8 cellular contexts compared by ENCODE assay signal in genomic region chr10:75111367-75111905, GRCh38. TPM values are rescaled to one million over a fixed set of nuclear protein-coding genes. Genes with fewer than 3 reads are reported as not detected.
DNase-seq lines count a peak whose midpoint lies in the region; ATAC-seq and TF ChIP-seq lines count a peak whose summit lies in the region.

Gene SAMD8, plus strand, starts transcription at chr10:75111656. Its CDS starts 38,873 bp downstream, at chr10:75150529.

- TF ChIP-seq POLR2A in stomach (IDR thresholded peaks at IDR 0.05): peak in 2 of 4 donors; percentile 55 to 82

- peaks cover 3% of the 10 kb centered on the region for H3K36me3 Mint-ChIP-seq in neural progenitor cell

- ATAC-seq in GM21529 (IDR thresholded peaks at IDR 0.05; ENCODE audit: unreplicated experiment): peak; percentile 71

- no peaks in the 10 kb centered on the region for H3K27me3 ChIP-seq in SJCRH30
- H3K27me3 ChIP-seq in neural progenitor cell: no peaks in the 10 kb centered on the region
- no peaks in the 10 kb centered on the region for H3K27me3 ChIP-seq in stomach

- H4K20me1 ChIP-seq in neural progenitor cell (ENCODE audit: low read depth): peaks cover 5% of the 10 kb centered on the region

- H3K4me3 ChIP-seq in SJCRH30 (peak within 1 kb of the TSS; percentile 74), foreskin fibroblast (ENCODE audit: low read depth in 1 of 2, low read length in 2 of 2) (peak within 1 kb of the TSS; percentile 75 to 98), neural progenitor cell (peak within 1 kb of the TSS; percentile 98), stomach (peak within 1 kb of the TSS; percentile 66 to 93 (median 86))

- peak within 1 kb of the TSS; percentile 91 for H3K4me3 Mint-ChIP-seq in neural progenitor cell

- H3K4me2 ChIP-seq in neural progenitor cell: peak within 1 kb of the TSS; percentile 93

- no peaks in the 10 kb centered on the region for H3K9me3 ChIP-seq in SJCRH30 (replicated peaks)
- no peaks in the 10 kb centered on the region for H3K9me3 ChIP-seq in neural progenitor cell (ENCODE audit: low read depth)
- H3K9me3 ChIP-seq in stomach: no peaks in the 10 kb centered on the region

- 0 to 1% (median 0%) methylated on average over 18 to 61 of the region's 61 CpGs for WGBS in stomach, 5 donors

- peaks cover 42% of the 10 kb centered on the region for H3K4me1 Mint-ChIP-seq in neural progenitor cell

- H3K9me3 Mint-ChIP-seq in neural progenitor cell: no peaks in the 10 kb centered on the region

- DNase-seq in DMS114 treated with DMSO at 0.1 percent for 48 hours (lab: John Stamatoyannopoulos, UW; ENCODE audit: unreplicated experiment): peak; percentile 93
- DNase-seq in LHCN-M2 (ENCODE audit: low read depth): peak; percentile 94
- peak in 1 of 2 experiments; percentile 98 for DNase-seq in SJCRH30
- DNase-seq in activated gamma-delta T cell treated with anti-CD3 and anti-CD28 coated beads, Interleukin-2, amount 50 U/mL, for 16 hours (ENCODE audit: low read depth): peak; percentile 93
- peak; percentile 94 to 98 for DNase-seq in foreskin fibroblast
- peak; percentile 98 for DNase-seq in neural progenitor cell (ENCODE audit: low spot score)
- DNase-seq in stomach: peak; percentile 97

- peaks cover 45% of the 10 kb centered on the region for H3K79me2 ChIP-seq in neural progenitor cell (ENCODE audit: low read depth)

- peak within 1 kb of the TSS; percentile 89 for H3K27ac Mint-ChIP-seq in neural progenitor cell

- TF ChIP-seq CTCF in foreskin fibroblast (IDR thresholded peaks at IDR 0.05; ENCODE audit: low read depth, low read length) (no peak), neural progenitor cell (IDR thresholded peaks at IDR 0.05) (peak; percentile 39), stomach (IDR thresholded peaks at IDR 0.05) (peak in 4 of 7 experiments; percentile 38 to 73 (median 44))

- H3K36me3 ChIP-seq in SJCRH30 (no peaks in the 10 kb centered on the region), neural progenitor cell (no peaks in the 10 kb centered on the region), stomach (no peaks in the 10 kb centered on the region)

- H3K27me3 Mint-ChIP-seq in neural progenitor cell (ENCODE audit: insufficient read depth, low read depth): peaks cover 7% of the 10 kb centered on the region

- intact Hi-C loops in stomach (cut with DNase I; ENCODE audit: low total_unique reads): no loop called here

- peaks cover 48% of the 10 kb centered on the region for H3F3A ChIP-seq in neural progenitor cell (ENCODE audit: low read depth)

- no peak for TF ChIP-seq EP300 in stomach (IDR thresholded peaks at IDR 0.05)

- H3K4me1 ChIP-seq in SJCRH30 (peaks cover 23% of the 10 kb centered on the region), neural progenitor cell (peaks cover 10% of the 10 kb centered on the region), stomach (peaks cover 11 to 59% (median 31%) of the 10 kb centered on the region in 4 donors)

- H3K27ac ChIP-seq in SJCRH30: peak within 1 kb of the TSS; percentile 87
- peak within 1 kb of the TSS; percentile 96 for H3K27ac ChIP-seq in neural progenitor cell
- peak within 1 kb of the TSS; percentile 93 to 99 (median 97) for H3K27ac ChIP-seq in stomach

- peak within 1 kb of the TSS; percentile 79 for H3K9ac ChIP-seq in neural progenitor cell

- H2AFZ ChIP-seq in neural progenitor cell (replicated peaks): peak within 1 kb of the TSS; percentile 91

RNA-seq across cellular contexts. Expression of gene SAMD8, which starts in this region (rescaled TPM):
- total RNA-seq in LHCN-M2 (2014; rRNA removed): 26.1 TPM in 2 replicates
- polyA plus RNA-seq in LHCN-M2 (2012): 5.2 TPM
- total RNA-seq in SJCRH30 (2014; rRNA removed; shearing (Covaris generic)): 16.4 and 20.2 TPM in 2 replicates
- 25.7 and 39.5 TPM in 2 replicates for total RNA-seq in neural progenitor cell (ENCODE audit: low replicate concordance)
- total RNA-seq in stomach: 10 to 100 TPM in 3 of 5 donors, 1 to 10 TPM in 2; 3.2 to 34.9 (median 11.9) TPM
- 1 to 10 TPM; 2.9 to 5.2 (median 4.3) TPM for polyA plus RNA-seq in stomach
